In the genomic region with DNA sequence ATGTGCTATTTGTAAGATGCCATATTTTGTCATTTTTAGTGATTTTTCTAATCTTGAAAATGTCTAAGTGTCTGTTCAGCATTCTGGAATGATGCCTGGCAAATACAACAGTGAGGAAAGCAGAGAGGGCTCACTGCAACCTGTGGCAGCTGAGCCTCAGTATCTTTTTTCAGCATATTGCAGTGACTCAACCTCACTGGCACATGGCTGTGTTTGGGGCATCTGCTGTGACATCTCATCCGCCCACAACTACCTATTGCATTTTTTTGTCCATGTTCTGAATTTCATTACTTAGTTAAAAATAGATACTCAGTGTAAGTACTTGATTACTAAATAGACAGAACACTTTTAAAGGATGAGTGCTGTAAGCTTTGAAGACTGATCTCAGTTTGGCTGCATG, we compare ENCODE assay signal across 12 cellular contexts. TPM values are rescaled to one million over a fixed set of nuclear protein-coding genes. Genes with fewer than 3 reads are reported as not detected.
DNase-seq lines count a peak whose midpoint lies in the region; ATAC-seq lines count a peak whose summit lies in the region.
"Had no signal": no experiment of that assay in that cellular context is flagged by ENCODE, and none has a peak within 500 bp of the region (broad histone marks: within the 10 kb centered on the region; RNA-seq: fewer than 3 reads in every experiment).

No MANE protein-coding gene starts in this region.

- DNase-seq in AG08395 (ENCODE audit: low spot score), result peak; percentile 7
- DNase-seq in GM03348 (ENCODE audit: low spot score), result peak; percentile 21
- peak; percentile 19 to 40 for DNase-seq in activated CD4-positive, alpha-beta T cell treated with anti-CD3 and anti-CD28 coated beads, Interleukin-2, amount 50 U/mL, for 4 hours
- DNase-seq in myocyte (ENCODE audit: low read depth), result peak; percentile 60
- DNase-seq in left cardiac atrium, result no peak
- DNase-seq: aorta; CD8-positive, alpha-beta memory T cell; RPMI8226 had no signal

- intact Hi-C loops in left cardiac atrium (cut with DNase I), result loop anchor here in 1 of 2 donors (10.0 kb wide), 1 partner anchor 196 kb away; no protein-coding TSS in a partner anchor

- no peak for ATAC-seq in GM18502 (IDR thresholded peaks at IDR 0.05; ENCODE audit: poor library complexity, unreplicated experiment)
- no peak for ATAC-seq in left cardiac atrium
- ATAC-seq in GM18520 (IDR thresholded peaks at IDR 0.05; ENCODE audit: unreplicated experiment), result no peak
- ATAC-seq in GM19035 (IDR thresholded peaks at IDR 0.05; ENCODE audit: unreplicated experiment), result no peak
- ATAC-seq: HCT116 had no signal

RNA-seq across cellular contexts. Expression of gene BABAM2, which starts 10.7 kb away (rescaled TPM):
- total RNA-seq in myocyte, result 34.6 and 46.2 TPM in 2 replicates
- 41.0 TPM for polyA plus RNA-seq in myocyte (2012)
- total RNA-seq in left cardiac atrium, result 10 to 100 TPM; 46.8 to 59.7 TPM

RNA-seq across cellular contexts. Expression of gene RBKS, which starts 11.0 kb away (rescaled TPM):
- total RNA-seq in myocyte (1.5 and 2.0 TPM in 2 replicates), left cardiac atrium (1 to 10 TPM; 3.3 TPM)
- polyA plus RNA-seq in myocyte (2012), result 1.9 TPM
